Comparison of ENCODE assay signal across 9 cellular contexts in genomic region chr16:49608801-49609200, GRCh38.
DNase-seq lines count a peak whose midpoint lies in the region; ATAC-seq and TF ChIP-seq lines count a peak whose summit lies in the region.
"Had no signal": no experiment of that assay in that cellular context is flagged by ENCODE, and none has a peak within 500 bp of the region (broad histone marks: within the 10 kb centered on the region; RNA-seq: fewer than 3 reads in every experiment).

No MANE protein-coding gene starts in this region.

- H3K4me2 ChIP-seq in DND-41 (ENCODE audit: insufficient read depth, low read length) (no peak overlapping the region), fibroblast of lung (ENCODE audit: extremely low read depth, insufficient read depth, low read length) (no peak overlapping the region)

- no peaks in the 10 kb centered on the region for H3K9me3 Mint-ChIP-seq in activated naive CD4-positive, alpha-beta T cell treated with anti-CD3 and anti-CD28 coated beads for 36 hours

- DNase-seq in DND-41 (no peak), NCI-H524 treated with DMSO at 0.1 percent for 48 hours (lab: John Stamatoyannopoulos, UW) (peak; percentile 43), fibroblast of lung (ENCODE audit: low read depth in 2 of 2) (peak; percentile 73 to 75), omental fat pad (ENCODE audit: low spot score) (no peak), activated gamma-delta T cell (lab: John Stamatoyannopoulos, UW) (no peak), iPS-NIHi11 (ENCODE audit: low spot score) (no peak)
- DNase-seq in activated naive CD4-positive, alpha-beta T cell treated with anti-CD3 and anti-CD28 coated beads for 36 hours = no peak
- DNase-seq: hippocampal formation had no signal

- no peaks in the 10 kb centered on the region for H3K4me1 Mint-ChIP-seq in activated naive CD4-positive, alpha-beta T cell treated with anti-CD3 and anti-CD28 coated beads for 36 hours (ENCODE audit: low read depth)

- peaks cover 9% of the 10 kb centered on the region for H3K27me3 Mint-ChIP-seq in activated naive CD4-positive, alpha-beta T cell treated with anti-CD3 and anti-CD28 coated beads for 36 hours (ENCODE audit: low read depth)

- H3K36me3 ChIP-seq in DND-41 (ENCODE audit: insufficient read depth, low read length) (no peaks in the 10 kb centered on the region), fibroblast of lung (ENCODE audit: control insufficient read depth, insufficient read depth, low read length) (no peaks in the 10 kb centered on the region)

- TF ChIP-seq CTCF in DND-41 (IDR thresholded peaks at IDR 0.05; ENCODE audit: borderline replicate concordance, extremely low read depth, low read length, poor library complexity, severe bottlenecking) (peak; percentile 50), fibroblast of lung (conservative IDR thresholded peaks at IDR 0.05 in 1 of 2, IDR thresholded peaks at IDR 0.05 in 1 of 2; ENCODE audit: low read depth in 1 of 2, low read length in 2 of 2) (peak; percentile 64 to 88), omental fat pad (IDR thresholded peaks at IDR 0.05) (no peak)

- H3K27ac ChIP-seq in DND-41 (ENCODE audit: low read length) = no peak overlapping the region
- H3K27ac ChIP-seq in fibroblast of lung (ENCODE audit: insufficient read depth, low read length) = no peak overlapping the region

- H3K4me3 ChIP-seq in DND-41 (ENCODE audit: low read depth in 1 of 2, low read length in 2 of 2) (no peak overlapping the region), fibroblast of lung (replicated peaks in 1 of 4; ENCODE audit: control extremely low read depth in 1 of 4, insufficient read depth in 1 of 4, low read depth in 3 of 4, low read length in 4 of 4) (no peak overlapping the region)

- no peaks in the 10 kb centered on the region for H3K27me3 ChIP-seq in DND-41 (ENCODE audit: insufficient read depth, low read length, poor library complexity)
- no peaks in the 10 kb centered on the region for H3K27me3 ChIP-seq in fibroblast of lung (ENCODE audit: control insufficient read depth, insufficient read depth, low read length)

- 0 out of 2 replicates have a peak, but pooled peaks cover 3% of the 10 kb centered on the region for H3K4me1 ChIP-seq in DND-41 (ENCODE audit: insufficient read depth, low read length)
- no peaks in the 10 kb centered on the region for H3K4me1 ChIP-seq in fibroblast of lung (ENCODE audit: control insufficient read depth, extremely low read depth, insufficient read depth, low read length)

- intact Hi-C loops in activated naive CD4-positive, alpha-beta T cell treated with anti-CD3 and anti-CD28 coated beads for 36 hours (cut with micrococcal nuclease) = no loop called here

- H3K27ac Mint-ChIP-seq in activated naive CD4-positive, alpha-beta T cell treated with anti-CD3 and anti-CD28 coated beads for 36 hours = no peak overlapping the region

- CTCF ChIA-PET in activated naive CD4-positive, alpha-beta T cell treated with anti-CD3 and anti-CD28 coated beads for 36 hours (lab: Charles Lee) = interaction anchor here (1.1 to 1.8 kb wide), 3 partner anchors 14 to 116 kb away, joined by 3 to 4 read pairs (median 3); no protein-coding TSS in a partner anchor

- H2AFZ ChIP-seq in DND-41 (ENCODE audit: low read depth, low read length) (no peak overlapping the region), fibroblast of lung (ENCODE audit: low read length) (no peak overlapping the region)

- H3K4me3 Mint-ChIP-seq in activated naive CD4-positive, alpha-beta T cell treated with anti-CD3 and anti-CD28 coated beads for 36 hours = no peak overlapping the region

- H3K9ac ChIP-seq in DND-41 (ENCODE audit: low read depth, low read length) (no peak overlapping the region), fibroblast of lung (ENCODE audit: insufficient read depth, low read length) (no peak overlapping the region)

- no peaks in the 10 kb centered on the region for H3K36me3 Mint-ChIP-seq in activated naive CD4-positive, alpha-beta T cell treated with anti-CD3 and anti-CD28 coated beads for 36 hours (ENCODE audit: low read depth)

- ATAC-seq in DND-41 (ENCODE audit: insufficient read depth, low read depth) (peak; percentile 49; the same call in 2 of the 3 replicates), omental fat pad (ENCODE audit: low FRiP score) (peak; percentile 70), HG02610 (IDR thresholded peaks at IDR 0.05; ENCODE audit: unreplicated experiment) (no peak)

- H4K20me1 ChIP-seq in DND-41 (ENCODE audit: insufficient read depth, low read length) (no peaks in the 10 kb centered on the region), fibroblast of lung (ENCODE audit: control insufficient read depth, extremely low read depth, insufficient read depth, low read length) (no peaks in the 10 kb centered on the region)

- no peaks in the 10 kb centered on the region for H3K9me3 ChIP-seq in DND-41 (ENCODE audit: insufficient read depth, low read length, severe bottlenecking)
- H3K9me3 ChIP-seq in fibroblast of lung (ENCODE audit: control insufficient read depth, insufficient read depth, low read depth, low read length) = no peaks in the 10 kb centered on the region

- no peaks in the 10 kb centered on the region for H3K79me2 ChIP-seq in DND-41 (ENCODE audit: insufficient read depth, low read length)
- no peaks in the 10 kb centered on the region for H3K79me2 ChIP-seq in fibroblast of lung (ENCODE audit: control insufficient read depth, insufficient read depth, low read length)

Comparison
In these comparisons a context has a peak if more than half of its experiments do, and no peak if none do; other contexts are left out.
1. DNase-seq: peak in NCI-H524 treated with DMSO at 0.1 percent for 48 hours (single experiment) and fibroblast of lung (2 of 2); none in DND-41 (single experiment), omental fat pad (single experiment), activated naive CD4-positive, alpha-beta T cell treated with anti-CD3 and anti-CD28 coated beads for 36 hours (single experiment), activated gamma-delta T cell (single experiment) and iPS-NIHi11 (single experiment).
2. CTCF ChIP-seq: peak in DND-41 (single experiment) and fibroblast of lung (2 of 2); none in omental fat pad (0 of 3).